ENCODE assay signal across 18 cellular contexts in genomic region chr1:184300446-184300845, GRCh38.
DNase-seq lines count a peak whose midpoint lies in the region; ATAC-seq and TF ChIP-seq lines count a peak whose summit lies in the region.
"Had no signal": no experiment of that assay in that cellular context is flagged by ENCODE, and none has a peak within 500 bp of the region (broad histone marks: within the 10 kb centered on the region; RNA-seq: fewer than 3 reads in every experiment).

No MANE protein-coding gene starts in this region.

- peak; percentile 26 for DNase-seq in HFFc6
- DNase-seq in amniotic epithelial cell (ENCODE audit: low read depth) = peak; percentile 25
- peak; percentile 56 for DNase-seq in fibroblast of the aortic adventitia (ENCODE audit: low read depth)
- DNase-seq in NCI-H146 (lab: John Stamatoyannopoulos, UW) = no peak
- no peak for DNase-seq in NCI-H82 treated with DMSO at 0.1 percent for 48 hours (lab: John Stamatoyannopoulos, UW; ENCODE audit: unreplicated experiment)
- DNase-seq in Right ventricle myocardium superior = no peak
- DNase-seq: activated CD8-positive, alpha-beta T cell treated with anti-CD3 and anti-CD28 coated beads, Interleukin-2, amount 10 ng/mL, durations not matched to agents 7 days and 5 days; activated T-cell treated with anti-CD3 and anti-CD28 coated beads, Interleukin-2, amount 50 U/mL, for 4 hours; KG1; kidney glomerular epithelial cell; NCI-H2029; nucleus accumbens; retina; T1000 had no signal

- H3K27ac Mint-ChIP-seq in HFFc6 = peak overlapping the region; percentile 60
- H3K27ac Mint-ChIP-seq: activated CD8-positive, alpha-beta T cell treated with anti-CD3 and anti-CD28 coated beads, Interleukin-2, amount 10 ng/mL, durations not matched to agents 7 days and 5 days; activated naive CD4-positive, alpha-beta T cell treated with anti-CD3 and anti-CD28 coated beads, Interleukin-2, amount 50 U/mL, for 24 hours had no signal

- TF ChIP-seq CTCF in HFFc6 (IDR thresholded peaks at IDR 0.05) (no peak), fibroblast of the aortic adventitia (IDR thresholded peaks at IDR 0.05; ENCODE audit: insufficient read depth, low read length) (no peak)

- H3K4me3 Mint-ChIP-seq in HFFc6 = peak overlapping the region; percentile 55
- H3K4me3 Mint-ChIP-seq: activated CD8-positive, alpha-beta T cell treated with anti-CD3 and anti-CD28 coated beads, Interleukin-2, amount 10 ng/mL, durations not matched to agents 7 days and 5 days; activated naive CD4-positive, alpha-beta T cell treated with anti-CD3 and anti-CD28 coated beads, Interleukin-2, amount 50 U/mL, for 24 hours; activated T-cell treated with anti-CD3 and anti-CD28 coated beads, Interleukin-2, amount 50 U/mL, for 4 hours; brain had no signal

- ATAC-seq in GM18520 (IDR thresholded peaks at IDR 0.05; ENCODE audit: unreplicated experiment) = no peak
- no peak for ATAC-seq in Right ventricle myocardium superior (ENCODE audit: poor library complexity)
- ATAC-seq: activated CD8-positive, alpha-beta T cell treated with anti-CD3 and anti-CD28 coated beads, Interleukin-2, amount 10 ng/mL, durations not matched to agents 7 days and 5 days; activated T-cell treated with anti-CD3 and anti-CD28 coated beads, Interleukin-2, amount 50 U/mL, for 4 hours had no signal

- intact Hi-C loops in Right ventricle myocardium superior (cut with DNase I) = no loop called here

- no peaks in the 10 kb centered on the region for H3K27me3 ChIP-seq in ACC112 (ENCODE audit: insufficient read depth, low read length)

- peaks cover 62% of the 10 kb centered on the region for H3K4me1 Mint-ChIP-seq in HFFc6 (ENCODE audit: low read depth)

- peaks cover 25% of the 10 kb centered on the region for H3K36me3 Mint-ChIP-seq in HFFc6 (ENCODE audit: low read depth)
- H3K36me3 Mint-ChIP-seq: activated naive CD4-positive, alpha-beta T cell treated with anti-CD3 and anti-CD28 coated beads, Interleukin-2, amount 50 U/mL, for 24 hours; brain had no signal

- no peaks in the 10 kb centered on the region; the same call in none of the 2 replicates for H3K27me3 Mint-ChIP-seq in HFFc6 (ENCODE audit: insufficient read depth)

- peak overlapping the region; percentile 78 for H2AFZ ChIP-seq in ACC112 (ENCODE audit: low read length, unreplicated experiment)

- H3K4me3 ChIP-seq in ACC112 (ENCODE audit: low read depth, low read length) (no peak overlapping the region; the same call in 1 of the 2 replicates), fibroblast of the aortic adventitia (ENCODE audit: low read depth, low read length) (no peak overlapping the region)

- H3K36me3 ChIP-seq in ACC112 (ENCODE audit: insufficient read depth, low read length) = no peaks in the 10 kb centered on the region

- H3K4me1 ChIP-seq in ACC112 (ENCODE audit: control insufficient read depth, insufficient read depth, low read length, unreplicated experiment) = peaks cover 52% of the 10 kb centered on the region

- H3K79me2 ChIP-seq in ACC112 (ENCODE audit: control insufficient read depth, insufficient read depth, low read length, unreplicated experiment) = no peaks in the 10 kb centered on the region

- peaks cover 13% of the 10 kb centered on the region for H3K9me3 Mint-ChIP-seq in HFFc6

- H3K27ac ChIP-seq in ACC112 (ENCODE audit: low read depth, low read length) = peak overlapping the region; percentile 47

Comparison
In these comparisons a context has a peak if more than half of its experiments do, and no peak if none do; other contexts are left out.
1. DNase-seq: peak in HFFc6 (single experiment), amniotic epithelial cell (single experiment) and fibroblast of the aortic adventitia (single experiment); none in NCI-H146 (single experiment), NCI-H82 treated with DMSO at 0.1 percent for 48 hours (single experiment) and Right ventricle myocardium superior (single experiment).